In genomic region chr12:67331123-67331522, GRCh38 we compare ENCODE assay signal across 18 cellular contexts.
DNase-seq lines count a peak whose midpoint lies in the region; ATAC-seq and FAIRE-seq lines count a peak whose summit lies in the region.
"Had no signal": no experiment of that assay in that cellular context is flagged by ENCODE, and none has a peak within 500 bp of the region (broad histone marks: within the 10 kb centered on the region; RNA-seq: fewer than 3 reads in every experiment).

No MANE protein-coding gene starts in this region.

- peaks cover 6% of the 10 kb centered on the region for H3K4me1 Mint-ChIP-seq in activated CD4-positive, alpha-beta T cell treated with anti-CD3 and anti-CD28 coated beads, Interleukin-2, amount 10 ng/mL, durations not matched to agents 7 days and 5 days
- peaks cover 5 to 6% (median 6%) of the 10 kb centered on the region in 3 donors for H3K4me1 Mint-ChIP-seq in CD8-positive, alpha-beta memory T cell

- DNase-seq in activated CD4-positive, alpha-beta T cell treated with anti-CD3 and anti-CD28 coated beads, Interleukin-2, amount 10 ng/mL, durations not matched to agents 7 days and 5 days = peak; percentile 17
- DNase-seq in activated CD4-positive, alpha-beta T cell treated with anti-CD3 and anti-CD28 coated beads for 4 hours = no peak
- no peak for DNase-seq in CD8-positive, alpha-beta memory T cell
- DNase-seq in small intestine = peak; percentile 7
- DNase-seq: 8988T, AML-193, Calu3, DMS79 treated with DMSO at 0.1 percent for 48 hours, GDM1, HCEC 1CT, HFFc6, Karpas-422 had no signal

- POLR2A ChIA-PET in activated CD4-positive, alpha-beta T cell treated with anti-CD3 and anti-CD28 coated beads, Interleukin-2, amount 10 ng/mL, durations not matched to agents 7 days and 5 days (lab: Charles Lee) = interaction anchor here (0.6 kb wide), 1 partner anchor 24 kb away, joined by 3 read pairs; no protein-coding TSS in a partner anchor
- POLR2A ChIA-PET in CD8-positive, alpha-beta memory T cell (lab: Charles Lee) = interaction anchor here (0.6 to 1.6 kb wide), 2 partner anchors 25 to 62 kb away, joined by 5 to 7 read pairs; partner anchors contain the start of gene CAND1

- H3K36me3 Mint-ChIP-seq in activated CD4-positive, alpha-beta T cell treated with anti-CD3 and anti-CD28 coated beads, Interleukin-2, amount 10 ng/mL, durations not matched to agents 7 days and 5 days (ENCODE audit: low read depth) = peaks cover 3% of the 10 kb centered on the region
- H3K36me3 Mint-ChIP-seq in CD8-positive, alpha-beta memory T cell = peaks cover 0 to 16% (median 2%) of the 10 kb centered on the region in 3 donors

- FAIRE-seq in small intestine (lab: Jason Lieb, UNC) = no peak
- FAIRE-seq: K562 had no signal

- CTCF ChIA-PET in activated CD4-positive, alpha-beta T cell treated with anti-CD3 and anti-CD28 coated beads, Interleukin-2, amount 10 ng/mL, durations not matched to agents 7 days and 5 days (lab: Charles Lee) = interaction anchor here (0.7 kb wide), 1 partner anchor 703 kb away, joined by 3 read pairs; no protein-coding TSS in a partner anchor
- CTCF ChIA-PET in CD8-positive, alpha-beta memory T cell (lab: Charles Lee) = no interaction called here

- no peak overlapping the region for H3K4me3 ChIP-seq in CD8-positive, alpha-beta memory T cell (ENCODE audit: low read length)
- H3K4me3 ChIP-seq in small intestine (ENCODE audit: low read depth in 1 of 2, low read length in 2 of 2) = no peak overlapping the region
- H3K4me3 ChIP-seq: BLaER1, K562 had no signal

- H3K27me3 Mint-ChIP-seq in activated CD4-positive, alpha-beta T cell treated with anti-CD3 and anti-CD28 coated beads, Interleukin-2, amount 10 ng/mL, durations not matched to agents 7 days and 5 days = no peaks in the 10 kb centered on the region
- no peaks in the 10 kb centered on the region for H3K27me3 Mint-ChIP-seq in CD8-positive, alpha-beta memory T cell

- no peak overlapping the region for H3K4me3 Mint-ChIP-seq in activated CD4-positive, alpha-beta T cell treated with anti-CD3 and anti-CD28 coated beads, Interleukin-2, amount 10 ng/mL, durations not matched to agents 7 days and 5 days
- peak overlapping the region in 1 of 7 donors; percentile 6 for H3K4me3 Mint-ChIP-seq in CD8-positive, alpha-beta memory T cell
- H3K4me3 Mint-ChIP-seq: HFFc6 had no signal

- H3K27ac Mint-ChIP-seq in activated CD4-positive, alpha-beta T cell treated with anti-CD3 and anti-CD28 coated beads, Interleukin-2, amount 10 ng/mL, durations not matched to agents 7 days and 5 days = no peak overlapping the region
- H3K27ac Mint-ChIP-seq in CD8-positive, alpha-beta memory T cell = peak overlapping the region in 6 of 8 donors; percentile 18 to 90 (median 48)
- H3K27ac Mint-ChIP-seq: HFFc6 had no signal

- WGBS in small intestine, 3 donors = 17 to 40% (median 31%) methylated on average over 1 of the region's 1 CpG

- H3K27ac ChIP-seq in CD8-positive, alpha-beta memory T cell (ENCODE audit: low read depth, low read length) = no peak overlapping the region
- H3K27ac ChIP-seq in small intestine (ENCODE audit: low read depth in 1 of 2, low read length in 1 of 2) = no peak overlapping the region
- H3K27ac ChIP-seq: BLaER1, HL-60 had no signal

- no peaks in the 10 kb centered on the region for H3K36me3 ChIP-seq in CD8-positive, alpha-beta memory T cell (ENCODE audit: insufficient read depth, low read length)
- H3K36me3 ChIP-seq in small intestine (ENCODE audit: control insufficient read depth in 2 of 2, insufficient read depth in 2 of 2, low read length in 2 of 2) = no peaks in the 10 kb centered on the region
- H3K36me3 ChIP-seq: BLaER1 had no signal

- no peaks in the 10 kb centered on the region for H3K27me3 ChIP-seq in CD8-positive, alpha-beta memory T cell (ENCODE audit: insufficient read depth, low read length, poor library complexity, severe bottlenecking)
- no peaks in the 10 kb centered on the region for H3K27me3 ChIP-seq in small intestine (ENCODE audit: control insufficient read depth in 2 of 2, insufficient read depth in 2 of 2, low read length in 2 of 2)
- H3K27me3 ChIP-seq: BLaER1 had no signal

- no peaks in the 10 kb centered on the region for H3K9me3 ChIP-seq in CD8-positive, alpha-beta memory T cell (ENCODE audit: low read length)
- no peaks in the 10 kb centered on the region for H3K9me3 ChIP-seq in small intestine (ENCODE audit: control insufficient read depth, low read depth)
- H3K9me3 ChIP-seq: BLaER1 had no signal

- peaks cover 2% of the 10 kb centered on the region for H3K9me3 Mint-ChIP-seq in activated CD4-positive, alpha-beta T cell treated with anti-CD3 and anti-CD28 coated beads, Interleukin-2, amount 10 ng/mL, durations not matched to agents 7 days and 5 days
- H3K9me3 Mint-ChIP-seq in CD8-positive, alpha-beta memory T cell = peaks cover 0 to 7% (median 2%) of the 10 kb centered on the region in 5 donors
- H3K9me3 Mint-ChIP-seq: HFFc6 had no signal

- ATAC-seq in HG03342 (IDR thresholded peaks at IDR 0.05; ENCODE audit: unreplicated experiment) = peak; percentile 52
- ATAC-seq in GM18858 (IDR thresholded peaks at IDR 0.05; ENCODE audit: unreplicated experiment) = no peak
- no peak for ATAC-seq in GM21576 (IDR thresholded peaks at IDR 0.05; ENCODE audit: unreplicated experiment)
- ATAC-seq: K562 had no signal

- no peaks in the 10 kb centered on the region for H3K4me1 ChIP-seq in CD8-positive, alpha-beta memory T cell (ENCODE audit: insufficient read depth, low read length)
- H3K4me1 ChIP-seq in small intestine (ENCODE audit: control insufficient read depth in 2 of 2, insufficient read depth in 1 of 2, low read depth in 1 of 2, low read length in 1 of 2) = no peaks in the 10 kb centered on the region
- H3K4me1 ChIP-seq: BLaER1 had no signal

Comparison
In these comparisons a context has a peak if more than half of its experiments do, and no peak if none do; other contexts are left out.
1. DNase-seq: peak in activated CD4-positive, alpha-beta T cell treated with anti-CD3 and anti-CD28 coated beads, Interleukin-2, amount 10 ng/mL, durations not matched to agents 7 days and 5 days (single experiment) and small intestine (single experiment); none in activated CD4-positive, alpha-beta T cell treated with anti-CD3 and anti-CD28 coated beads for 4 hours (0 of 2) and CD8-positive, alpha-beta memory T cell (0 of 5).